Comparison of ENCODE assay signal across 8 cellular contexts in the genomic region with DNA sequence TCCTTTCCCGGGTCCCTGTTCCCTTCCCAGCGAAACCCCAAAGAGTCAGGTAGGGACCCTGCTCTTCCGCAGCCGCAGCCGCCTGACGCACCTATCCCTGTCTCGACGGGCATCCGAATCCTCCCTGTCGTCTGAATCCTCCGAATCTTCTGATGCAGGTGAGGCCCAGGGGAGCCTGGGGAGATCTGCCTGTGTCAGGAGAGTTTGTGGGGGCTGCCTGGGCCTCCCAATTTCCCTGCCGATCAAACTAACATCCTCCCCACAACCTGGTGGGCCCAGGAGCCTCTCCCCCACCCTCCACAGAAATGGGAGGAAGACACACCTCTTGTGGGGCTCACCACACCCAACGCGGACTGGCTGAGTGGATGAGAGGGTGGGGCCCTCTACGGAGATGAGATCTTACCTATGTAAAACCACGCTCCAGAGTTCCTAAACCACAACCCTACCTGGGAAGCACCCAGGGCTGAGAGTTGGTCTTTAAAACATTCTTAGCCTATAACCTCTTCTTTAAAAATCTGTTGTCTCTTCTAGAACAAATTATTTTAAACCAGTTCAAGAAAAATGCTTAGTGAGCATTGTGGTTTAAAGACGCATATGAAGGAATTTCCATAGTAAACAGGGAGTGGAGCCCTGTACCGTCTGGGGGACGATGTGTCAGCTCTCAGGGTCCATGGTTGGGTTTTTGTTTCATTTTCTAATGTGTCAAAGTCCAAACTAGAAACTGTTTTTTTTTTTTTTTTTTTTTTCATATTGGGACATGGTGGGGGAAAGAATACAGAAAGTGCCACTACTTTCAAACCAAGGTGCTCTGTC. TPM values are rescaled to one million over a fixed set of nuclear protein-coding genes. Genes with fewer than 3 reads are reported as not detected.
A peak's percentile ranks its signal among the peaks of the same experiment; 100 is the strongest.
DNase-seq lines count a peak whose midpoint lies in the region; ATAC-seq and TF ChIP-seq lines count a peak whose summit lies in the region.

No MANE protein-coding gene starts in this region.

- H3K79me2 ChIP-seq in PC-3 (ENCODE audit: low read length), result peaks cover 53% of the 10 kb centered on the region
- H3K79me2 ChIP-seq in osteoblast (ENCODE audit: insufficient read depth, low read length), result peaks cover 53% of the 10 kb centered on the region

- H3K27me3 ChIP-seq in PC-3 (ENCODE audit: low read length) (no peaks in the 10 kb centered on the region), osteoblast (ENCODE audit: insufficient read depth, low read length) (no peaks in the 10 kb centered on the region)

- H3K36me3 ChIP-seq in PC-3 (ENCODE audit: low read depth, low read length), result peaks cover 50% of the 10 kb centered on the region
- peaks cover 47% of the 10 kb centered on the region for H3K36me3 ChIP-seq in osteoblast (ENCODE audit: insufficient read depth, low read length)

- ATAC-seq in PC-3 (peak; percentile 20), HG02623 (IDR thresholded peaks at IDR 0.05; ENCODE audit: unreplicated experiment) (no peak)

- H3K9me2 ChIP-seq in PC-3 (replicated peaks; ENCODE audit: low read length), result no peaks in the 10 kb centered on the region

- H3K4me1 ChIP-seq in PC-3 (ENCODE audit: insufficient read depth, low read length), result peaks cover 26% of the 10 kb centered on the region
- H3K4me1 ChIP-seq in osteoblast (ENCODE audit: insufficient read depth, low read length), result peaks cover 27% of the 10 kb centered on the region

- H2AFZ ChIP-seq in PC-3 (ENCODE audit: low read length), result no peak overlapping the region
- H2AFZ ChIP-seq in osteoblast (ENCODE audit: low read length), result no peak overlapping the region

- TF ChIP-seq CTCF in PC-3 (conservative IDR thresholded peaks at IDR 0.05; ENCODE audit: low read depth, low read length) (no peak), coronary artery (IDR thresholded peaks at IDR 0.05) (no peak), osteoblast (IDR thresholded peaks at IDR 0.05; ENCODE audit: extremely low read depth, low read depth, low read length) (no peak)

- CTCF ChIA-PET in PC-3 (lab: Charles Lee), result interaction anchor here (0.6 kb wide), 1 partner anchor 52 kb away, joined by 5 read pairs; no protein-coding TSS in a partner anchor

- H4K20me1 ChIP-seq in PC-3 (ENCODE audit: low read length) (no peaks in the 10 kb centered on the region), osteoblast (ENCODE audit: insufficient read depth, low read length) (peaks cover 10% of the 10 kb centered on the region)

- peak overlapping the region; percentile 95 for H3K9ac ChIP-seq in PC-3 (ENCODE audit: low read length)

- H3K27ac ChIP-seq in PC-3 (ENCODE audit: low read length) (peak overlapping the region; percentile 64), coronary artery (no peak overlapping the region), osteoblast (ENCODE audit: low read depth, low read length) (peak overlapping the region; percentile 63)

- DNase-seq in DMS53 (lab: John Stamatoyannopoulos, UW), result peak; percentile 72
- DNase-seq in DMS53 treated with DMSO at 0.1 percent for 48 hours (lab: John Stamatoyannopoulos, UW; ENCODE audit: unreplicated experiment), result no peak
- DNase-seq in PC-3, result peak; percentile 60
- DNase-seq in coronary artery (ENCODE audit: low spot score), result no peak
- peak; percentile 91 for DNase-seq in osteoblast (ENCODE audit: insufficient read length, low spot score, missing footprints)
- no peak for DNase-seq in NCI-H446 treated with DMSO at 0.1 percent for 48 hours (lab: John Stamatoyannopoulos, UW)
- no peak for DNase-seq in germinal center (ENCODE audit: low spot score)

- H3K4me3 ChIP-seq in PC-3 (ENCODE audit: low read length), result peak overlapping the region; percentile 99
- peak overlapping the region; percentile 8 for H3K4me3 ChIP-seq in coronary artery
- peak overlapping the region; percentile 90 for H3K4me3 ChIP-seq in osteoblast (ENCODE audit: insufficient read depth, low read length)

- H3K4me2 ChIP-seq in PC-3 (ENCODE audit: low read length), result peak overlapping the region; percentile 98
- peak overlapping the region; percentile 89 for H3K4me2 ChIP-seq in osteoblast (ENCODE audit: insufficient read depth, low read length)

- intact Hi-C loops in PC-3 (cut with micrococcal nuclease), result loop anchor here (2.0 kb wide), 1 partner anchor 23 kb away; a partner anchor contains a TSS

- H3F3A ChIP-seq in PC-3 (ENCODE audit: low read length, unreplicated experiment), result no peaks in the 10 kb centered on the region

- POLR2A ChIA-PET in PC-3 (lab: Charles Lee; ENCODE audit: unreplicated experiment), result no interaction called here

- BruUV-seq in PC-3 (replicated peaks; lab: Mats Ljungman, UMichigan), result no TSS peak

- H3K9me3 ChIP-seq in PC-3 (ENCODE audit: low read length) (no peaks in the 10 kb centered on the region), osteoblast (ENCODE audit: low read depth, low read length) (no peaks in the 10 kb centered on the region)

RNA-seq across cellular contexts. Expression of a gene that starts 1.7 kb away (rescaled TPM):
- total RNA-seq in PC-3 (2014; rRNA removed) (89.7 and 106 TPM in 2 replicates), osteoblast (20.6 and 23.5 TPM in 2 replicates)

RNA-seq across cellular contexts. Expression of a gene that starts 11.3 kb away (rescaled TPM):
- 213 and 276 TPM in 2 replicates for total RNA-seq in PC-3 (2014; rRNA removed)
- 95.5 and 101 TPM in 2 replicates for total RNA-seq in osteoblast

RNA-seq across cellular contexts. Expression of a gene that starts 16.6 kb away (rescaled TPM):
- 2.0 and 2.6 TPM in 2 replicates for total RNA-seq in PC-3 (2014; rRNA removed)
- total RNA-seq in osteoblast, result under 0.01 TPM in 1 of 2 replicates, not detected in the other

RNA-seq across cellular contexts. Expression of a gene that starts 22.5 kb away (rescaled TPM):
- 28.5 and 31.4 TPM in 2 replicates for total RNA-seq in PC-3 (2014; rRNA removed)
- total RNA-seq in osteoblast, result 23.9 and 25.3 TPM in 2 replicates

RNA-seq across cellular contexts. Expression of a gene that starts 30.2 kb away (rescaled TPM):
- 244 and 307 TPM in 2 replicates for total RNA-seq in PC-3 (2014; rRNA removed)
- total RNA-seq in osteoblast, result 15.3 and 18.5 TPM in 2 replicates

Comparison
In these comparisons a context has a peak if more than half of its experiments do, and no peak if none do; other contexts are left out.
1. DNase-seq: peak in DMS53 (single experiment), PC-3 (single experiment) and osteoblast (single experiment); none in DMS53 treated with DMSO at 0.1 percent for 48 hours (single experiment), coronary artery (single experiment), NCI-H446 treated with DMSO at 0.1 percent for 48 hours (single experiment) and germinal center (single experiment).
2. H3K27ac ChIP-seq: peak in PC-3 (single experiment) and osteoblast (single experiment); none in coronary artery (0 of 2).
3. H3K4me3 ChIP-seq: peak in every context shown above with its lines; median percentile 99 in PC-3; 90 in osteoblast; 8 in coronary artery.